Comparison of ENCODE assay signal across 13 cellular contexts in genomic region chr4:105710678-105711077, GRCh38. TPM values are rescaled to one million over a fixed set of nuclear protein-coding genes. Genes with fewer than 3 reads are reported as not detected.
A peak's percentile ranks its signal among the peaks of the same experiment; 100 is the strongest.
DNase-seq lines count a peak whose midpoint lies in the region; ATAC-seq and TF ChIP-seq lines count a peak whose summit lies in the region.
"Had no signal": no experiment of that assay in that cellular context is flagged by ENCODE, and none has a peak within 500 bp of the region (broad histone marks: within the 10 kb centered on the region; RNA-seq: fewer than 3 reads in every experiment).

No MANE protein-coding gene starts in this region.

- H3K27ac Mint-ChIP-seq in brain (no peak overlapping the region), nephron progenitor cell (no peak overlapping the region), T-helper 17 cell (no peak overlapping the region)
- H3K27ac Mint-ChIP-seq: activated T-helper 2 cell treated with anti-CD3 and anti-CD28 coated beads, Interferon-gamma antibody, Interleukin-2, Interleukin-4, amounts not matched to agents 10 μg/mL and 5 μg/mL and 100 μg/mL, durations not matched to agents 14 hours and 24 hours and 36 hours; memory B cell had no signal

- H3K4me3 Mint-ChIP-seq in brain (peak overlapping the region; percentile 29 to 99 (median 38)), nephron progenitor cell (peak overlapping the region; percentile 94), T-helper 17 cell (no peak overlapping the region)
- H3K4me3 Mint-ChIP-seq: memory B cell had no signal

- H3K36me3 Mint-ChIP-seq in brain (peaks cover 15% of the 10 kb centered on the region), nephron progenitor cell (ENCODE audit: low read depth) (peaks cover 23% of the 10 kb centered on the region), T-helper 17 cell (ENCODE audit: low read depth) (peaks cover 3% of the 10 kb centered on the region)

- no peaks in the 10 kb centered on the region for H3K4me1 ChIP-seq in ES-I3 (ENCODE audit: insufficient read depth, low read length)

- H3K4me1 Mint-ChIP-seq in brain (peaks cover 69% of the 10 kb centered on the region), nephron progenitor cell (peaks cover 29% of the 10 kb centered on the region), T-helper 17 cell (peaks cover 28% of the 10 kb centered on the region)

- H3K27me3 Mint-ChIP-seq in brain = peaks cover 16% of the 10 kb centered on the region
- no peaks in the 10 kb centered on the region for H3K27me3 Mint-ChIP-seq in nephron progenitor cell (ENCODE audit: low read depth, poor library complexity)
- no peaks in the 10 kb centered on the region for H3K27me3 Mint-ChIP-seq in T-helper 17 cell
- H3K27me3 Mint-ChIP-seq: memory B cell had no signal

- peak overlapping the region; percentile 83; the same call in 1 of the 2 replicates for H3K9ac ChIP-seq in ES-I3 (ENCODE audit: low read depth, low read length)

- DNase-seq in NCI-H1436 (lab: John Stamatoyannopoulos, UW) (peak; percentile 62), nephron progenitor cell (no peak), NOMO-1 (lab: John Stamatoyannopoulos, UW; ENCODE audit: unreplicated experiment in 2 of 2) (no peak), T-helper 17 cell (no peak)
- DNase-seq: activated CD4-positive, alpha-beta T cell treated with anti-CD3 and anti-CD28 coated beads for 1 hour; effector memory CD4-positive, alpha-beta T cell; KG1; NCI-H446 treated with DMSO at 0.1 percent for 48 hours had no signal

- TF ChIP-seq CTCF in brain (conservative IDR thresholded peaks at IDR 0.05) = no peak
- no peak for TF ChIP-seq CTCF in nephron progenitor cell (IDR thresholded peaks at IDR 0.05)

- H3K9me3 ChIP-seq in ES-I3 (ENCODE audit: control insufficient read depth, insufficient read depth, low read length) = no peaks in the 10 kb centered on the region
- H3K9me3 ChIP-seq in T-helper 17 cell (ENCODE audit: control insufficient read depth, low read length, poor library complexity, severe bottlenecking) = no peaks in the 10 kb centered on the region

- no peaks in the 10 kb centered on the region for H3K36me3 ChIP-seq in ES-I3 (ENCODE audit: insufficient read depth, low read length)

- ATAC-seq in HG03039 (IDR thresholded peaks at IDR 0.05; ENCODE audit: unreplicated experiment) (no peak), T-helper 17 cell (no peak)

- H3K9me3 Mint-ChIP-seq in brain = no peaks in the 10 kb centered on the region
- peaks cover 9% of the 10 kb centered on the region for H3K9me3 Mint-ChIP-seq in nephron progenitor cell
- H3K9me3 Mint-ChIP-seq: activated T-helper 2 cell treated with anti-CD3 and anti-CD28 coated beads, Interferon-gamma antibody, Interleukin-2, Interleukin-4, amounts not matched to agents 10 μg/mL and 5 μg/mL and 100 μg/mL, durations not matched to agents 14 hours and 24 hours and 36 hours; memory B cell had no signal

RNA-seq across cellular contexts. Expression of gene GSTCD, which starts 2.1 kb away (rescaled TPM):
- 5.2 TPM for polyA plus RNA-seq in brain (ENCODE audit: insufficient read depth, low read depth, low replicate concordance)
- total RNA-seq in T-helper 17 cell = 1 to 10 TPM; 5.1 to 5.7 TPM

RNA-seq across cellular contexts. Expression of gene INTS12, which starts 2.2 kb away (rescaled TPM):
- polyA plus RNA-seq in brain (ENCODE audit: insufficient read depth, low read depth, low replicate concordance) = 16.6 TPM
- total RNA-seq in T-helper 17 cell = 10 to 100 TPM; 16.7 to 20.2 TPM
